Comparison of ENCODE assay signal across 14 cellular contexts in the genomic region with DNA sequence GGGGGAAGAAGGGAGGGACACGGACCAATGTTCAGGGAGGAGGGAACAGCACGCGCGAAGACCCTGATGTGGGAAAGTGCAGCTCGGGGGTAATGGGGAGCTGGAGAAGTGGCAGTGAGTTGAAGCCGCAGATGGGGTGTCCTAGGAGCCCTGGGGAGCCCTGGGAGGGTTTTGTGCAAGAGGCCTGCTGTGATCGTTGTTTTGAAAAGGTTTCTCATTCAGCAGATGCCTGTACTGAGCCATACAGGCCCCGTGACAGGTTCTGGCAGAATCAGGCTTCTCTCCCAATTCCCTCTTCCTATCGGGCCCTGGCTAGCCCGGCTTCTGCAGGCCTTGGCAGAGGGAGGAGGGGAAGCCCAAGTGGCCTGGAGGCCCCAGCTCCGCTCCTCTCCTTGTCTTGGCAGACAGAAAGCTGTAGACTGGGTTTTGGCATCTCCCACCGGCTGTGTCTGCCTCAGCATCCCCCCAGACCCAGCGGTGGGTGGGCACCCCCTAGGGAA. TPM values are rescaled to one million over a fixed set of nuclear protein-coding genes. Genes with fewer than 3 reads are reported as not detected.
DNase-seq lines count a peak whose midpoint lies in the region; ATAC-seq lines count a peak whose summit lies in the region.
"Had no signal": no experiment of that assay in that cellular context is flagged by ENCODE, and none has a peak within 500 bp of the region (broad histone marks: within the 10 kb centered on the region; RNA-seq: fewer than 3 reads in every experiment).

No MANE protein-coding gene starts in this region.

- H3K36me3 Mint-ChIP-seq in activated CD8-positive, alpha-beta memory T cell treated with anti-CD3 and anti-CD28 coated beads, Interleukin-2, amount 10 ng/mL, durations not matched to agents 7 days and 5 days = no peaks in the 10 kb centered on the region

- intact Hi-C loops in left ventricle myocardium superior (cut with micrococcal nuclease) = no loop called here

- ATAC-seq in left ventricle myocardium superior (peak; percentile 27), GM21515 (IDR thresholded peaks at IDR 0.05; ENCODE audit: unreplicated experiment) (no peak), GM21528 (IDR thresholded peaks at IDR 0.05; ENCODE audit: low FRiP score, unreplicated experiment) (no peak)
- ATAC-seq in activated CD8-positive, alpha-beta memory T cell treated with anti-CD3 and anti-CD28 coated beads, Interleukin-2, amount 10 ng/mL, durations not matched to agents 7 days and 5 days = no peak

- no peaks in the 10 kb centered on the region for H3K9me3 Mint-ChIP-seq in activated CD8-positive, alpha-beta memory T cell treated with anti-CD3 and anti-CD28 coated beads, Interleukin-2, amount 10 ng/mL, durations not matched to agents 7 days and 5 days (ENCODE audit: low read depth)

- DNase-seq in G401 (ENCODE audit: low spot score) (peak; percentile 60), cerebellar cortex (ENCODE audit: low spot score) (peak; percentile 40), left ventricle myocardium superior (no peak), putamen (ENCODE audit: low spot score) (peak; percentile 25)
- no peak for DNase-seq in activated CD8-positive, alpha-beta memory T cell treated with anti-CD3 and anti-CD28 coated beads, Interleukin-2, amount 10 ng/mL, durations not matched to agents 7 days and 5 days
- no peak for DNase-seq in stimulated activated CD4-positive, alpha-beta T cell treated with anti-CD3 and anti-CD28 coated beads, Interleukin-2, amount 100 ng/mL, for 48 hours
- DNase-seq: activated gamma-delta T cell treated with Interleukin-2 at 50 U/mL for 16 hours; aorta; effector CD4-positive, alpha-beta T cell; foreskin melanocyte; uterus had no signal

- no peak overlapping the region for H3K4me3 Mint-ChIP-seq in activated CD8-positive, alpha-beta memory T cell treated with anti-CD3 and anti-CD28 coated beads, Interleukin-2, amount 10 ng/mL, durations not matched to agents 7 days and 5 days

- H3K4me1 Mint-ChIP-seq in activated CD8-positive, alpha-beta memory T cell treated with anti-CD3 and anti-CD28 coated beads, Interleukin-2, amount 10 ng/mL, durations not matched to agents 7 days and 5 days = no peaks in the 10 kb centered on the region

- no peak overlapping the region for H3K27ac Mint-ChIP-seq in activated CD8-positive, alpha-beta memory T cell treated with anti-CD3 and anti-CD28 coated beads, Interleukin-2, amount 10 ng/mL, durations not matched to agents 7 days and 5 days

- CTCF ChIA-PET in activated CD8-positive, alpha-beta memory T cell treated with anti-CD3 and anti-CD28 coated beads, Interleukin-2, amount 10 ng/mL, durations not matched to agents 7 days and 5 days (lab: Charles Lee) = no interaction called here

- in situ Hi-C loops in G401 (cut with HindIII; ENCODE audit: low sequenced_read_pairs) = no loop called here

- H3K27me3 Mint-ChIP-seq in activated CD8-positive, alpha-beta memory T cell treated with anti-CD3 and anti-CD28 coated beads, Interleukin-2, amount 10 ng/mL, durations not matched to agents 7 days and 5 days = peaks cover 20% of the 10 kb centered on the region

RNA-seq across cellular contexts. Expression of gene EMP2, which starts 38.4 kb away (rescaled TPM):
- total RNA-seq in G401 (2014; rRNA removed; shearing (Covaris generic)) = 3.3 and 6.3 TPM in 2 replicates
- total RNA-seq in left ventricle myocardium superior = 96.4 TPM
- total RNA-seq in activated CD8-positive, alpha-beta memory T cell treated with anti-CD3 and anti-CD28 coated beads, Interleukin-2, amount 10 ng/mL, durations not matched to agents 7 days and 5 days = not detected
- total RNA-seq: activated CD8-positive, alpha-beta memory T cell treated with anti-CD3 and anti-CD28 coated beads for 36 hours had no signal

Comparison
In these comparisons a context has a peak if more than half of its experiments do, and no peak if none do; other contexts are left out.
1. DNase-seq: peak in G401 (single experiment), cerebellar cortex (single experiment) and putamen (single experiment); none in left ventricle myocardium superior (single experiment), activated CD8-positive, alpha-beta memory T cell treated with anti-CD3 and anti-CD28 coated beads, Interleukin-2, amount 10 ng/mL, durations not matched to agents 7 days and 5 days (single experiment) and stimulated activated CD4-positive, alpha-beta T cell treated with anti-CD3 and anti-CD28 coated beads, Interleukin-2, amount 100 ng/mL, for 48 hours (0 of 2).
2. RNA of gene EMP2, which starts 38.4 kb away (total RNA-seq): 96.4 TPM in left ventricle myocardium superior (single experiment); 3.3 to 6.3 TPM in G401 and not detected in activated CD8-positive, alpha-beta memory T cell treated with anti-CD3 and anti-CD28 coated beads, Interleukin-2, amount 10 ng/mL, durations not matched to agents 7 days and 5 days; every median in the first group is over 10 times any median in the second.